In genomic region chr5:43561346-43561745, GRCh38 we compare ENCODE assay signal across 24 cellular contexts. TPM values are rescaled to one million over a fixed set of nuclear protein-coding genes. Genes with fewer than 3 reads are reported as not detected.
DNase-seq lines count a peak whose midpoint lies in the region; ATAC-seq, FAIRE-seq and TF ChIP-seq lines count a peak whose summit lies in the region.
"Had no signal": no experiment of that assay in that cellular context is flagged by ENCODE, and none has a peak within 500 bp of the region (broad histone marks: within the 10 kb centered on the region; RNA-seq: fewer than 3 reads in every experiment).

No MANE protein-coding gene starts in this region.

- TF ChIP-seq CTCF in astrocyte of the spinal cord (IDR thresholded peaks at IDR 0.05; ENCODE audit: low read depth, low read length) (no peak), fibroblast of the aortic adventitia (IDR thresholded peaks at IDR 0.05; ENCODE audit: insufficient read depth, low read length) (no peak)

- DNase-seq in H54 (ENCODE audit: insufficient read length, low spot score) (no peak), astrocyte of the spinal cord (ENCODE audit: low read depth, low spot score) (peak; percentile 8), fibroblast of the aortic adventitia (ENCODE audit: low read depth) (peak; percentile 11), stromal cell of bone marrow (ENCODE audit: low read depth) (peak; percentile 61), globus pallidus (ENCODE audit: low spot score) (no peak)
- DNase-seq in activated CD8-positive, alpha-beta memory T cell treated with anti-CD3 and anti-CD28 coated beads, Interleukin-2, amount 50 U/mL, for 48 hours, result no peak
- no peak for DNase-seq in activated CD8-positive, alpha-beta memory T cell treated with anti-CD3 and anti-CD28 coated beads for 24 hours
- DNase-seq: BE2C; Calu3; CD8-positive, alpha-beta memory T cell; DMS79 treated with DMSO at 0.1 percent for 48 hours; GF-D8; KBM-7; MM.1S; NCI-H1048; NCI-H1417; NCI-H1694; NCI-H2029 treated with DMSO at 0.1 percent for 48 hours; NCI-H2227 treated with DMSO at 0.1 percent for 48 hours; SHP77 had no signal

- in situ Hi-C loops in astrocyte of the spinal cord (cut with HindIII; ENCODE audit: low sequenced_read_pairs), result no loop called here

- H3K4me3 ChIP-seq in astrocyte of the spinal cord (ENCODE audit: low read depth, low read length), result no peak overlapping the region
- H3K4me3 ChIP-seq in fibroblast of the aortic adventitia (ENCODE audit: low read depth, low read length), result no peak overlapping the region

- peak; percentile 38 for FAIRE-seq in H54 (lab: Jason Lieb, UNC)
- FAIRE-seq: H1, HTR-8/SVneo had no signal

- ATAC-seq in HG02981 (IDR thresholded peaks at IDR 0.05; ENCODE audit: unreplicated experiment), result no peak
- ATAC-seq: Panc1 had no signal

- TF ChIP-seq POLR2A in H54 (IDR thresholded peaks at IDR 0.05; ENCODE audit: low read depth, low read length), result no peak

RNA-seq across cellular contexts. Expression of gene PAIP1, which starts 4.5 kb away (rescaled TPM):
- 81.2 and 113 TPM in 2 replicates for total RNA-seq in fibroblast of the aortic adventitia (ENCODE audit: low replicate concordance)

RNA-seq across cellular contexts. Expression of gene NNT, which starts 41.6 kb away (rescaled TPM):
- total RNA-seq in fibroblast of the aortic adventitia (ENCODE audit: low replicate concordance), result 54.2 and 80.3 TPM in 2 replicates

RNA-seq across cellular contexts. Expression of gene C5orf34, which starts 46.4 kb away (rescaled TPM):
- 2.2 and 10.4 TPM in 2 replicates for total RNA-seq in fibroblast of the aortic adventitia (ENCODE audit: low replicate concordance)

Comparison
In these comparisons a context has a peak if more than half of its experiments do, and no peak if none do; other contexts are left out.
1. DNase-seq: peak in astrocyte of the spinal cord (single experiment), fibroblast of the aortic adventitia (single experiment) and stromal cell of bone marrow (single experiment); none in H54 (single experiment), activated CD8-positive, alpha-beta memory T cell treated with anti-CD3 and anti-CD28 coated beads, Interleukin-2, amount 50 U/mL, for 48 hours (single experiment), activated CD8-positive, alpha-beta memory T cell treated with anti-CD3 and anti-CD28 coated beads for 24 hours (single experiment) and globus pallidus (single experiment).